Comparison of ENCODE assay signal across 8 cellular contexts in the genomic region with DNA sequence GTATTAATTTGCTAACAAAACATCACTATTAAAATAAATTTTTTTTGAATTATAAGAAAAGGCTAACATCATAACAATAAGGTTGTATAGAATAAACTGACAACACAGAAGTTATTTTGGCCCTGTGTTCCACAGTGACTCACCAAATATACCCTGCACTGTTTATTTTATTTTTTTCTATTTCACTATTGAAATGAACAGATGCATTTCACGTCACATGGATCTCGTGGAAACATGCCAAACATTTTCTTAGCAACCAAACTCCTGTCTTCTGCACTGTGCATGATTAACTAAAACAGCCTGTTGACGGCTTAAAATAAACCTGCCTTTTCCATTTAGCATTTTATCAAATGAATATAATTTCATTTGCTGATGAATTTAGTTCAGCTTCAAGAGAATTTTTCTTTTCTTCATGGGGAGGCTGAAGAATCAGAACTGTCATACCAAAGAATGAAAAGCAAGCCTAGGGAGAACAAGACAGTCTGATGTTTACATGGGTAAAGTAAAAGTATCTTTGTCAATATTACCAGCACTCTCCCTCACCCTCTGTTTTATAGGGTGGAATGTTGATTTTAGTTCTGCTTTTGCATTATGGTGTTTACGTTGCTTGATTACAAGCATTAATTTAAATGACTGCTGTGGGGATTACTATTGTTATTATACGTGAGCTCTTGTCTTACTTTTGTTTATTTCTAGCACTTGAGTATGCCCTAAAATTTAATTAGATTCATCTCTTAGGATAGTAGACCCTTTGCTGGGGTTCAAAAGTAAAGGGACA.
DNase-seq lines count a peak whose midpoint lies in the region; ATAC-seq lines count a peak whose summit lies in the region.

No MANE protein-coding gene starts in this region.

- no peaks in the 10 kb centered on the region for H3K9me3 Mint-ChIP-seq in activated T-cell treated with anti-CD3 and anti-CD28 coated beads, Interleukin-2, amount 50 U/mL, for 4 hours

- DNase-seq in COR-L47 (lab: John Stamatoyannopoulos, UW) (peak; percentile 85), NCI-H1105 treated with DMSO at 0.1 percent for 48 hours (lab: John Stamatoyannopoulos, UW) (peak; percentile 93), left colon (no peak), HK-2 (ENCODE audit: unreplicated experiment) (no peak), KBM-7 (no peak)
- DNase-seq in activated T-cell treated with anti-CD3 and anti-CD28 coated beads, Interleukin-2, amount 50 U/mL, for 4 hours = no peak

- peak overlapping the region; percentile 83 for H3K27ac ChIP-seq in angular gyrus (ENCODE audit: low read depth, low read length)

- ATAC-seq in GM21717 (IDR thresholded peaks at IDR 0.05; ENCODE audit: unreplicated experiment) (peak; percentile 59), left colon (peak; percentile 51)
- ATAC-seq in activated T-cell treated with anti-CD3 and anti-CD28 coated beads, Interleukin-2, amount 50 U/mL, for 4 hours = no peak

- H3K27me3 Mint-ChIP-seq in activated T-cell treated with anti-CD3 and anti-CD28 coated beads, Interleukin-2, amount 50 U/mL, for 4 hours (ENCODE audit: low read depth) = peaks cover 3% of the 10 kb centered on the region

- no peaks in the 10 kb centered on the region for H3K4me1 Mint-ChIP-seq in activated T-cell treated with anti-CD3 and anti-CD28 coated beads, Interleukin-2, amount 50 U/mL, for 4 hours (ENCODE audit: low read depth)

- H3K4me3 Mint-ChIP-seq in activated T-cell treated with anti-CD3 and anti-CD28 coated beads, Interleukin-2, amount 50 U/mL, for 4 hours = no peak overlapping the region

- intact Hi-C loops in left colon (cut with DNase I, micrococcal nuclease) = no loop called here

- in situ Hi-C loops in KBM-7 (cut with MboI; ENCODE audit: low pct_unique_long_range_greater_than_20kb, low sequenced_read_pairs) = no loop called here

- H3K36me3 Mint-ChIP-seq in activated T-cell treated with anti-CD3 and anti-CD28 coated beads, Interleukin-2, amount 50 U/mL, for 4 hours (ENCODE audit: insufficient read depth) = no peaks in the 10 kb centered on the region

Comparison
In these comparisons a context has a peak if more than half of its experiments do, and no peak if none do; other contexts are left out.
1. DNase-seq: peak in COR-L47 (single experiment) and NCI-H1105 treated with DMSO at 0.1 percent for 48 hours (single experiment); none in left colon (0 of 2), HK-2 (single experiment), KBM-7 (single experiment) and activated T-cell treated with anti-CD3 and anti-CD28 coated beads, Interleukin-2, amount 50 U/mL, for 4 hours (single experiment).
2. ATAC-seq: peak in GM21717 (single experiment) and left colon (single experiment); none in activated T-cell treated with anti-CD3 and anti-CD28 coated beads, Interleukin-2, amount 50 U/mL, for 4 hours (0 of 2).